ENCODE assay signal across 1 cellular context in genomic region chr17:57311281-57312216, GRCh38.
TF ChIP-seq lines count a peak whose summit lies in the region.

No MANE protein-coding gene starts in this region.

TF ChIP-seq in HepG2, 621 proteins besides CTCF, POLR2A, EP300 and RAD21 (continued from another document):
- TF ChIP-seq, protein P1, sequence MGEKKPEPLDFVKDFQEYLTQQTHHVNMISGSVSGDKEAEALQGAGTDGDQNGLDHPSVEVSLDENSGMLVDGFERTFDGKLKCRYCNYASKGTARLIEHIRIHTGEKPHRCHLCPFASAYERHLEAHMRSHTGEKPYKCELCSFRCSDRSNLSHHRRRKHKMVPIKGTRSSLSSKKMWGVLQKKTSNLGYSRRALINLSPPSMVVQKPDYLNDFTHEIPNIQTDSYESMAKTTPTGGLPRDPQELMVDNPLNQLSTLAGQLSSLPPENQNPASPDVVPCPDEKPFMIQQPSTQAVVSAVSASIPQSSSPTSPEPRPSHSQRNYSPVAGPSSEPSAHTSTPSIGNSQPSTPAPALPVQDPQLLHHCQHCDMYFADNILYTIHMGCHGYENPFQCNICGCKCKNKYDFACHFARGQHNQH (CRISPR knock-in tag; IDR thresholded peaks at IDR 0.05): no peak
- TF ChIP-seq ZSCAN9 (CRISPR knock-in tag; IDR thresholded peaks at IDR 0.05; ENCODE audit: borderline replicate concordance): no peak
- TF ChIP-seq FOXO1 (CRISPR knock-in tag; IDR thresholded peaks at IDR 0.05): no peak
- no peak for TF ChIP-seq SSRP1 (CRISPR knock-in tag; IDR thresholded peaks at IDR 0.05)
- TF ChIP-seq MXD4 (CRISPR knock-in tag; IDR thresholded peaks at IDR 0.05): 0 out of 2 replicates have a peak, but pooled peaks have one; percentile 6
- 0 out of 2 replicates have a peak, but pooled peaks have one; percentile 37 for TF ChIP-seq ZBTB33 (CRISPR knock-in tag; IDR thresholded peaks at IDR 0.05)
- 0 out of 2 replicates have a peak, but pooled peaks have one; percentile 34 for TF ChIP-seq ZNF777 (CRISPR knock-in tag; IDR thresholded peaks at IDR 0.05)
- TF ChIP-seq, protein P2, sequence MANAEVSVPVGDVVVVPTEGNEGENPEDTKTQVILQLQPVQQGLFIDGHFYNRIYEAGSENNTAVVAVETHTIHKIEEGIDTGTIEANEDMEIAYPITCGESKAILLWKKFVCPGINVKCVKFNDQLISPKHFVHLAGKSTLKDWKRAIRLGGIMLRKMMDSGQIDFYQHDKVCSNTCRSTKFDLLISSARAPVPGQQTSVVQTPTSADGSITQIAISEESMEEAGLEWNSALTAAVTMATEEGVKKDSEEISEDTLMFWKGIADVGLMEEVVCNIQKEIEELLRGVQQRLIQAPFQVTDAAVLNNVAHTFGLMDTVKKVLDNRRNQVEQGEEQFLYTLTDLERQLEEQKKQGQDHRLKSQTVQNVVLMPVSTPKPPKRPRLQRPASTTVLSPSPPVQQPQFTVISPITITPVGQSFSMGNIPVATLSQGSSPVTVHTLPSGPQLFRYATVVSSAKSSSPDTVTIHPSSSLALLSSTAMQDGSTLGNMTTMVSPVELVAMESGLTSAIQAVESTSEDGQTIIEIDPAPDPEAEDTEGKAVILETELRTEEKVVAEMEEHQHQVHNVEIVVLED (CRISPR knock-in tag; IDR thresholded peaks at IDR 0.05; ENCODE audit: borderline replicate concordance): no peak
- 0 out of 2 replicates have a peak, but pooled peaks have one; percentile 14 for TF ChIP-seq ZNF354B (CRISPR knock-in tag; IDR thresholded peaks at IDR 0.05)
- TF ChIP-seq BHLHE40 (IDR thresholded peaks at IDR 0.05; ENCODE audit: low read length): no peak
- TF ChIP-seq HNRNPK (IDR thresholded peaks at IDR 0.05; ENCODE audit: low read depth, low read length, poor library complexity, severe bottlenecking): no peak
- no peak for TF ChIP-seq ZNF34 (CRISPR knock-in tag; IDR thresholded peaks at IDR 0.05; ENCODE audit: borderline replicate concordance)
- 0 out of 2 replicates have a peak, but pooled peaks have one; percentile 23 for TF ChIP-seq ZNF501 (CRISPR knock-in tag; IDR thresholded peaks at IDR 0.05)
- TF ChIP-seq HMG20A (CRISPR knock-in tag; IDR thresholded peaks at IDR 0.05; ENCODE audit: borderline replicate concordance): no peak
- TF ChIP-seq, protein P3, sequence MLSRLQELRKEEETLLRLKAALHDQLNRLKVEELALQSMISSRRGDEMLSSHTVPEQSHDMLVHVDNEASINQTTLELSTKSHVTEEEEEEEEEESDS (CRISPR knock-in tag; IDR thresholded peaks at IDR 0.05; ENCODE audit: borderline replicate concordance): no peak
- TF ChIP-seq, protein P4, sequence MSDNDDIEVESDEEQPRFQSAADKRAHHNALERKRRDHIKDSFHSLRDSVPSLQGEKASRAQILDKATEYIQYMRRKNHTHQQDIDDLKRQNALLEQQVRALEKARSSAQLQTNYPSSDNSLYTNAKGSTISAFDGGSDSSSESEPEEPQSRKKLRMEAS (IDR thresholded peaks at IDR 0.05): no peak
- TF ChIP-seq HDAC1 (CRISPR knock-in tag; IDR thresholded peaks at IDR 0.05): 0 out of 2 replicates have a peak, but pooled peaks have one; percentile 22
- peak; percentile 88 for TF ChIP-seq ZNF121 (CRISPR knock-in tag; IDR thresholded peaks at IDR 0.05)
TF ChIP-seq in HepG2: peak in this region for 7.
